ENCODE assay signal across 8 cellular contexts in the genomic region with DNA sequence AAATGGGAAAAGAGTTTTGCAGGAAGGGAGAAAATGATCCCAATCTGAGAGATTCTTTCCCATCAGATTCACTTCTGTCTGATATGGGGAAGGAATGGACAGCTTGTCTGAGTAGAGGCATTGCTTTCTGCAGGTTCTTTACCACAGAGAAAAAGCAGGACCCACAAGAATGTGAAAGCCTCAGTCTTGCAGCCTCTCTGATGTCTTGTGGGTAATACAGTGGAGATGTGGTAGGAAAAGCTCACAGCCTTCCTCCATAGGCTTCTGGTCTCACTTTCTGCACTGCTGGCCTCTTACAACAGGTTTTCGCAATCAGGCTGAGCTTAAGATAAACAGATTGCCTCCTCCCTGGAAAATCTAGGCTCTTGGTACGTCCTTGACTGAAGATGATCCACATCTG. TPM values are rescaled to one million over a fixed set of nuclear protein-coding genes. Genes with fewer than 3 reads are reported as not detected.
DNase-seq lines count a peak whose midpoint lies in the region; ATAC-seq, FAIRE-seq and TF ChIP-seq lines count a peak whose summit lies in the region.

No MANE protein-coding gene starts in this region.

- H3K36me3 ChIP-seq in MG63: 0 out of 2 replicates have a peak, but pooled peaks cover 3% of the 10 kb centered on the region
- no peaks in the 10 kb centered on the region for H3K36me3 ChIP-seq in bronchial epithelial cell (ENCODE audit: control insufficient read depth, insufficient read depth, low read length)
- H3K36me3 ChIP-seq in HepG2 (replicated peaks in 1 of 2; ENCODE audit: control insufficient read depth in 1 of 2, insufficient read depth in 2 of 2, low read length in 2 of 2): no peaks in the 10 kb centered on the region
- no peaks in the 10 kb centered on the region for H3K36me3 ChIP-seq in thoracic aorta

- 20% methylated on average over 1 of the region's 2 CpGs for WGBS in HepG2 (ENCODE audit: low lambda C conversion rate)

- CTCF ChIA-PET in HepG2 (lab: Yijun Ruan, JAX; ENCODE audit: low intra/inter-chr PET ratio, low total read pairs): no interaction called here

- DNase-seq in Right ventricle myocardium inferior (ENCODE audit: missing footprints) (no peak), cardiac septum (ENCODE audit: low spot score) (no peak), MG63 (peak; percentile 7), bronchial epithelial cell (ENCODE audit: low read depth) (peak; percentile 13), HepG2 (ENCODE audit: low spot score) (no peak), thoracic aorta (ENCODE audit: low spot score) (no peak), COR-L47 (lab: John Stamatoyannopoulos, UW) (no peak)
- DNase-seq in activated CD4-positive, alpha-beta T cell treated with anti-CD3 and anti-CD28 coated beads, Interleukin-2, amount 50 U/mL, for 48 hours: no peak

- ATAC-seq in Right ventricle myocardium inferior: peak; percentile 70
- ATAC-seq in HepG2: peak; percentile 73
- ATAC-seq in thoracic aorta (ENCODE audit: insufficient number of reproducible peaks, low FRiP score, low read depth): no peak

- POLR2A ChIA-PET in HepG2 (lab: Yijun Ruan, JAX): interaction anchor here (1.0 to 1.8 kb wide), 9 partner anchors 19 to 308 kb away, joined by 3 to 13 read pairs (median 5); partner anchors contain the start of genes IFIT3, IFIT5, KIF20B and LIPA

- no peak for TF ChIP-seq EP300 in HepG2 (IDR thresholded peaks at IDR 0.05; ENCODE audit: low read depth in 2 of 2, low read length in 2 of 2)
- TF ChIP-seq EP300 in HepG2 (CRISPR knock-in tag; IDR thresholded peaks at IDR 0.05; ENCODE audit: borderline replicate concordance): no peak

- H3K9ac ChIP-seq in HepG2 (ENCODE audit: insufficient read depth, low read depth, low read length): peak overlapping the region; percentile 54; the same call in 1 of the 2 replicates

- H3K27ac ChIP-seq in HepG2 (ENCODE audit: extremely low read length, insufficient read depth, low read length): peak overlapping the region; percentile 66
- peak overlapping the region; percentile 69 to 81 for H3K27ac ChIP-seq in thoracic aorta

- H3K4me1 ChIP-seq in HepG2 (ENCODE audit: insufficient read depth, low read length): peaks cover 16% of the 10 kb centered on the region
- peaks cover 10 to 27% of the 10 kb centered on the region in 2 donors for H3K4me1 ChIP-seq in thoracic aorta (ENCODE audit: control insufficient read depth in 1 of 2, low read depth in 2 of 2)

- no TSS peak for BruUV-seq in HepG2 (replicated peaks; lab: Mats Ljungman, UMichigan)

- FAIRE-seq in bronchial epithelial cell (lab: Jason Lieb, UNC) (no peak), HepG2 (lab: Jason Lieb, UNC) (peak; percentile 32)

- H3K9me3 ChIP-seq in MG63 (no peaks in the 10 kb centered on the region), HepG2 (ENCODE audit: low read length) (no peaks in the 10 kb centered on the region), thoracic aorta (no peaks in the 10 kb centered on the region)

- intact Hi-C loops in Right ventricle myocardium inferior (cut with DNase I): loop anchor here (1.0 kb wide), 1 partner anchor 21 kb away; the partner anchor contains the start of gene IFIT5
- intact Hi-C loops in cardiac septum (cut with DNase I): loop anchor here (1.0 to 2.0 kb wide), 2 partner anchors 19 to 22 kb away; partner anchors contain the start of gene IFIT5
- intact Hi-C loops in HepG2 (cut with micrococcal nuclease; ENCODE audit: unreplicated experiment): loop anchor here (1.0 to 2.0 kb wide), 2 partner anchors 18 to 21 kb away; partner anchors contain the start of gene IFIT5

- no peak for TF ChIP-seq RAD21 in HepG2 (CRISPR knock-in tag; IDR thresholded peaks at IDR 0.05)

- H3K4me2 ChIP-seq in HepG2 (ENCODE audit: low read depth, low read length): peak overlapping the region; percentile 72

- in situ Hi-C loops in HepG2 (cut with HindIII; ENCODE audit: extremely low pct_ligation_motif_present, low pct_unique_long_range_greater_than_20kb): no loop called here

- peak overlapping the region; percentile 55 for H2AFZ ChIP-seq in HepG2 (ENCODE audit: low read length)

- H4K20me1 ChIP-seq in HepG2 (ENCODE audit: insufficient read depth, low read length): no peaks in the 10 kb centered on the region

- no peak for TF ChIP-seq POLR2A in HepG2 (IDR thresholded peaks at IDR 0.05; ENCODE audit: insufficient read depth in 1 of 2, low read depth in 2 of 2, low read length in 2 of 2)

- TF ChIP-seq CTCF in bronchial epithelial cell (IDR thresholded peaks at IDR 0.05; ENCODE audit: insufficient read depth, low read length, severe bottlenecking) (no peak), HepG2 (CRISPR knock-in tag; IDR thresholded peaks at IDR 0.05) (no peak), thoracic aorta (IDR thresholded peaks at IDR 0.05) (no peak)

- H3K27me3 ChIP-seq in MG63 (no peaks in the 10 kb centered on the region), bronchial epithelial cell (ENCODE audit: control insufficient read depth, insufficient read depth, low read length) (no peaks in the 10 kb centered on the region), HepG2 (ENCODE audit: control insufficient read depth in 1 of 2, insufficient read depth in 2 of 2, low read length in 2 of 2) (no peaks in the 10 kb centered on the region), thoracic aorta (replicated peaks; ENCODE audit: insufficient read depth) (no peaks in the 10 kb centered on the region)

- H3K4me3 ChIP-seq in MG63 (peak overlapping the region; percentile 65), bronchial epithelial cell (ENCODE audit: low read depth, low read length) (no peak overlapping the region), HepG2 (replicated peaks in 1 of 3; ENCODE audit: insufficient read depth in 1 of 3, low read depth in 2 of 3, low read length in 3 of 3) (peak overlapping the region; percentile 68 to 88 (median 78); a peak in 5 of 6 replicates), thoracic aorta (peak overlapping the region; percentile 88)

- no peaks in the 10 kb centered on the region for H3K79me2 ChIP-seq in HepG2 (ENCODE audit: insufficient read depth, low read length)

RNA-seq across cellular contexts. Expression of gene IFIT1, which starts 0.6 kb away (rescaled TPM):
- total RNA-seq in Right ventricle myocardium inferior (36.0 TPM), cardiac septum (9.8 TPM), bronchial epithelial cell (0.26 TPM in 2 replicates), HepG2 (2016; rRNA removed; fragmentation: Illumina TruSeq; extraction: Trizol) (5.5 and 7.5 TPM in 2 replicates), thoracic aorta (10 to 100 TPM in 1 of 2 donors, 1 to 10 TPM in 1; 9.0 to 44.3 TPM)
- 40.8 and 44.7 TPM in 2 replicates for total RNA-seq in MG63 (2014; rRNA removed; shearing (Covaris generic); ENCODE audit: low replicate concordance)
- 1.0 and 1.2 TPM in 2 replicates for total RNA-seq in HepG2 (2016; cell fraction: cytosol; rRNA removed; fragmentation: Illumina TruSeq; extraction: Trizol; ENCODE audit: low read depth)
- 5.3 and 6.9 TPM in 2 replicates for total RNA-seq in HepG2 (2016; cell fraction: insoluble cytoplasmic fraction; rRNA removed; fragmentation: Illumina TruSeq; extraction: Trizol)
- total RNA-seq in HepG2 (2016; cell fraction: membrane; rRNA removed; fragmentation: Illumina TruSeq; extraction: Trizol): 1.8 and 2.7 TPM in 2 replicates
- total RNA-seq in HepG2 (2016; cell fraction: nucleus; rRNA removed; fragmentation: Illumina TruSeq; extraction: Trizol): 1.7 and 2.9 TPM in 2 replicates
- polyA plus RNA-seq in HepG2 (2011; rRNA removed): 1.2 and 1.5 TPM in 2 replicates
- polyA plus RNA-seq in HepG2 (2011; cell fraction: cytosol; rRNA removed): 0.64 and 1.2 TPM in 2 replicates
- polyA plus RNA-seq in HepG2 (2011; cell fraction: nucleus; rRNA removed): 0.21 and 0.61 TPM in 2 replicates
- 1.6 and 3.8 TPM in 2 replicates for polyA plus RNA-seq in HepG2 (2012)
- 0.47 and 0.49 TPM in 2 replicates for polyA plus RNA-seq in HepG2 (2016; cell fraction: cytosol; fragmentation: Illumina TruSeq; extraction: Trizol; ENCODE audit: low read depth)
- polyA plus RNA-seq in HepG2 (2016; cell fraction: insoluble cytoplasmic fraction; fragmentation: Illumina TruSeq; extraction: Trizol; ENCODE audit: low read depth): 6.6 and 7.5 TPM in 2 replicates
- polyA plus RNA-seq in HepG2 (2016; cell fraction: membrane; fragmentation: Illumina TruSeq; extraction: Trizol; ENCODE audit: low read depth): 0.80 and 0.81 TPM in 2 replicates
- polyA plus RNA-seq in HepG2 (2016; cell fraction: nucleus; fragmentation: Illumina TruSeq; extraction: Trizol; ENCODE audit: insufficient read depth, low read depth): 2.6 and 2.9 TPM in 2 replicates
- polyA minus RNA-seq in HepG2 (2011; rRNA and poly(A)+ RNA removed; ENCODE audit: low replicate concordance): 0.12 and 1.4 TPM in 2 replicates
- 0.79 and 1.1 TPM in 2 replicates for polyA minus RNA-seq in HepG2 (2011; cell fraction: cytosol; rRNA and poly(A)+ RNA removed)
- 0.64 and 1.4 TPM in 2 replicates for polyA minus RNA-seq in HepG2 (2011; cell fraction: nucleus; rRNA and poly(A)+ RNA removed)

RNA-seq across cellular contexts. Expression of gene IFIT1B, which starts 15.1 kb away (rescaled TPM):
- total RNA-seq in Right ventricle myocardium inferior: not detected
- total RNA-seq in cardiac septum: 0.81 TPM
- total RNA-seq in MG63 (2014; rRNA removed; shearing (Covaris generic); ENCODE audit: low replicate concordance): not detected in 2 replicates
- not detected in 2 replicates for total RNA-seq in bronchial epithelial cell
- total RNA-seq in HepG2 (2016; rRNA removed; fragmentation: Illumina TruSeq; extraction: Trizol): not detected in 2 replicates
- total RNA-seq in HepG2 (2016; cell fraction: cytosol; rRNA removed; fragmentation: Illumina TruSeq; extraction: Trizol; ENCODE audit: low read depth): not detected in 2 replicates
- total RNA-seq in HepG2 (2016; cell fraction: insoluble cytoplasmic fraction; rRNA removed; fragmentation: Illumina TruSeq; extraction: Trizol): not detected in 2 replicates
- total RNA-seq in HepG2 (2016; cell fraction: membrane; rRNA removed; fragmentation: Illumina TruSeq; extraction: Trizol): not detected in 2 replicates
- total RNA-seq in HepG2 (2016; cell fraction: nucleus; rRNA removed; fragmentation: Illumina TruSeq; extraction: Trizol): not detected in 2 replicates
- polyA plus RNA-seq in HepG2 (2011; rRNA removed): not detected in 2 replicates
- not detected in 2 replicates for polyA plus RNA-seq in HepG2 (2011; cell fraction: cytosol; rRNA removed)
- polyA plus RNA-seq in HepG2 (2011; cell fraction: nucleus; rRNA removed): not detected in 2 replicates
- not detected in 2 replicates for polyA plus RNA-seq in HepG2 (2012)
- polyA plus RNA-seq in HepG2 (2016; cell fraction: cytosol; fragmentation: Illumina TruSeq; extraction: Trizol; ENCODE audit: low read depth): not detected in 2 replicates
- polyA plus RNA-seq in HepG2 (2016; cell fraction: insoluble cytoplasmic fraction; fragmentation: Illumina TruSeq; extraction: Trizol; ENCODE audit: low read depth): not detected in 2 replicates
- not detected in 2 replicates for polyA plus RNA-seq in HepG2 (2016; cell fraction: membrane; fragmentation: Illumina TruSeq; extraction: Trizol; ENCODE audit: low read depth)
- polyA plus RNA-seq in HepG2 (2016; cell fraction: nucleus; fragmentation: Illumina TruSeq; extraction: Trizol; ENCODE audit: insufficient read depth, low read depth): not detected in 2 replicates
- not detected in 2 replicates for polyA minus RNA-seq in HepG2 (2011; rRNA and poly(A)+ RNA removed; ENCODE audit: low replicate concordance)
- not detected in 2 replicates for polyA minus RNA-seq in HepG2 (2011; cell fraction: cytosol; rRNA and poly(A)+ RNA removed)
- not detected in 2 replicates for polyA minus RNA-seq in HepG2 (2011; cell fraction: nucleus; rRNA and poly(A)+ RNA removed)
- total RNA-seq in thoracic aorta: not detected

RNA-seq across cellular contexts. Expression of gene IFIT5, which starts 21.4 kb away (rescaled TPM):
- total RNA-seq in Right ventricle myocardium inferior (8.2 TPM), cardiac septum (11.5 TPM), bronchial epithelial cell (3.1 and 5.3 TPM in 2 replicates), HepG2 (2016; rRNA removed; fragmentation: Illumina TruSeq; extraction: Trizol) (8.3 and 12.5 TPM in 2 replicates), thoracic aorta (10 to 100 TPM; 19.5 to 24.8 TPM)
- total RNA-seq in MG63 (2014; rRNA removed; shearing (Covaris generic); ENCODE audit: low replicate concordance): 15.2 and 18.9 TPM in 2 replicates
- total RNA-seq in HepG2 (2016; cell fraction: cytosol; rRNA removed; fragmentation: Illumina TruSeq; extraction: Trizol; ENCODE audit: low read depth): 1.0 and 1.1 TPM in 2 replicates
- 8.2 and 12.7 TPM in 2 replicates for total RNA-seq in HepG2 (2016; cell fraction: insoluble cytoplasmic fraction; rRNA removed; fragmentation: Illumina TruSeq; extraction: Trizol)
- total RNA-seq in HepG2 (2016; cell fraction: membrane; rRNA removed; fragmentation: Illumina TruSeq; extraction: Trizol): 3.3 and 4.0 TPM in 2 replicates
- 5.6 and 6.4 TPM in 2 replicates for total RNA-seq in HepG2 (2016; cell fraction: nucleus; rRNA removed; fragmentation: Illumina TruSeq; extraction: Trizol)
- polyA plus RNA-seq in HepG2 (2011; rRNA removed): 2.1 and 2.2 TPM in 2 replicates
- 1.0 and 1.7 TPM in 2 replicates for polyA plus RNA-seq in HepG2 (2011; cell fraction: cytosol; rRNA removed)
- 0.74 and 0.78 TPM in 2 replicates for polyA plus RNA-seq in HepG2 (2011; cell fraction: nucleus; rRNA removed)
- 2.6 and 4.0 TPM in 2 replicates for polyA plus RNA-seq in HepG2 (2012)
- 0.29 and 0.33 TPM in 2 replicates for polyA plus RNA-seq in HepG2 (2016; cell fraction: cytosol; fragmentation: Illumina TruSeq; extraction: Trizol; ENCODE audit: low read depth)
- 9.9 and 10.7 TPM in 2 replicates for polyA plus RNA-seq in HepG2 (2016; cell fraction: insoluble cytoplasmic fraction; fragmentation: Illumina TruSeq; extraction: Trizol; ENCODE audit: low read depth)
- polyA plus RNA-seq in HepG2 (2016; cell fraction: membrane; fragmentation: Illumina TruSeq; extraction: Trizol; ENCODE audit: low read depth): 1.1 TPM in 2 replicates
- 4.2 TPM in 2 replicates for polyA plus RNA-seq in HepG2 (2016; cell fraction: nucleus; fragmentation: Illumina TruSeq; extraction: Trizol; ENCODE audit: insufficient read depth, low read depth)
- 0.96 and 1.1 TPM in 2 replicates for polyA minus RNA-seq in HepG2 (2011; rRNA and poly(A)+ RNA removed; ENCODE audit: low replicate concordance)
- 2.8 and 3.6 TPM in 2 replicates for polyA minus RNA-seq in HepG2 (2011; cell fraction: cytosol; rRNA and poly(A)+ RNA removed)
- 4.4 and 8.3 TPM in 2 replicates for polyA minus RNA-seq in HepG2 (2011; cell fraction: nucleus; rRNA and poly(A)+ RNA removed)

Comparison
In these comparisons a context has a peak if more than half of its experiments do, and no peak if none do; other contexts are left out.
1. DNase-seq: peak in MG63 (single experiment) and bronchial epithelial cell (single experiment); none in Right ventricle myocardium inferior (single experiment), cardiac septum (single experiment), HepG2 (single experiment), thoracic aorta (single experiment), COR-L47 (single experiment) and activated CD4-positive, alpha-beta T cell treated with anti-CD3 and anti-CD28 coated beads, Interleukin-2, amount 50 U/mL, for 48 hours (0 of 2).